In genomic region chr20:50671010-50671409, GRCh38 we compare ENCODE assay signal across 10 cellular contexts. TPM values are rescaled to one million over a fixed set of nuclear protein-coding genes. Genes with fewer than 3 reads are reported as not detected.
"Had no signal": no experiment of that assay in that cellular context is flagged by ENCODE, and none has a peak within 500 bp of the region (broad histone marks: within the 10 kb centered on the region; RNA-seq: fewer than 3 reads in every experiment).

No MANE protein-coding gene starts in this region.

RNA-seq across cellular contexts. Expression of gene RIPOR3, which starts 20.3 kb away (rescaled TPM):
- total RNA-seq: activated CD4-positive, alpha-beta memory T cell treated with anti-CD3 and anti-CD28 coated beads for 36 hours; activated CD4-positive, alpha-beta T cell treated with anti-CD3 and anti-CD28 coated beads for 36 hours; activated CD4-positive, alpha-beta T cell treated with anti-CD3 and anti-CD28 coated beads, Interleukin-2, amount 10 ng/mL, durations not matched to agents 24 days and 14 days; activated CD8-positive, alpha-beta memory T cell treated with anti-CD3 and anti-CD28 coated beads for 36 hours; activated CD8-positive, alpha-beta memory T cell treated with anti-CD3 and anti-CD28 coated beads, Interleukin-2, amount 10 ng/mL, durations not matched to agents 7 days and 5 days; activated CD8-positive, alpha-beta T cell treated with anti-CD3 and anti-CD28 coated beads, Interleukin-2, amount 10 ng/mL, durations not matched to agents 7 days and 5 days; activated naive CD4-positive, alpha-beta T cell treated with anti-CD3 and anti-CD28 coated beads for 36 hours; activated naive CD8-positive, alpha-beta T cell treated with anti-CD3 and anti-CD28 coated beads for 36 hours; activated T-helper 1 cell treated with anti-CD3 and anti-CD28 coated beads, Interleukin-12 subunit alpha, Interleukin-12 subunit beta, Interleukin-2, Interleukin-4 antibody, amounts not matched to agents 30 ng/mL and 10 ng/mL and 1 ng/mL, durations not matched to agents 14 hours and 24 hours and 36 hours; activated T-helper 2 cell treated with anti-CD3 and anti-CD28 coated beads, Interferon-gamma antibody, Interleukin-2, Interleukin-4, amounts not matched to agents 10 μg/mL and 5 μg/mL and 100 μg/mL, durations not matched to agents 14 hours and 24 hours and 36 hours had no signal
